ENCODE assay signal across 8 cellular contexts in genomic region chr6:43172127-43173007, GRCh38.
DNase-seq lines count a peak whose midpoint lies in the region; ATAC-seq lines count a peak whose summit lies in the region.

No MANE protein-coding gene starts in this region.

- peak overlapping the region; percentile 83 for H3K4me3 Mint-ChIP-seq in memory B cell

- H3K4me3 ChIP-seq in duodenal mucosa (ENCODE audit: low read depth in 1 of 2, low read length in 2 of 2): peak overlapping the region; percentile 85 to 87

- DNase-seq in ELF-1 (ENCODE audit: low read depth, low spot score) (peak; percentile 42), NAMALWA (ENCODE audit: low spot score) (peak; percentile 53), memory B cell (ENCODE audit: low spot score in 2 of 2) (peak in 1 of 2 donors; percentile 25)
- DNase-seq in activated CD4-positive, alpha-beta T cell treated with anti-CD3 and anti-CD28 coated beads, Interleukin-2, amount 50 U/mL, for 1 hour: peak; percentile 35
- peak; percentile 29 for DNase-seq in stimulated activated CD8-positive, alpha-beta memory T cell treated with anti-CD3 and anti-CD28 coated beads, Interleukin-12 subunit alpha, Interleukin-12 subunit beta, amount 100 ng/mL, for 4 hours (ENCODE audit: low read depth)

- peaks cover 3% of the 10 kb centered on the region for H3K36me3 Mint-ChIP-seq in memory B cell

- no peaks in the 10 kb centered on the region for H3K27me3 ChIP-seq in duodenal mucosa (ENCODE audit: control insufficient read depth in 1 of 2, insufficient read depth in 2 of 2, low read length in 2 of 2)

- ATAC-seq in memory B cell (ENCODE audit: low read depth): no peak
- no peak for ATAC-seq in HG02798 (IDR thresholded peaks at IDR 0.05; ENCODE audit: poor library complexity, unreplicated experiment)
- no peak for ATAC-seq in GM21390 (IDR thresholded peaks at IDR 0.05; ENCODE audit: unreplicated experiment)

- no peaks in the 10 kb centered on the region for H3K9me3 Mint-ChIP-seq in memory B cell

- H3K27me3 Mint-ChIP-seq in memory B cell: no peaks in the 10 kb centered on the region

- H3K27ac Mint-ChIP-seq in memory B cell: peak overlapping the region; percentile 91

- peaks cover 31 to 38% of the 10 kb centered on the region in 2 donors for H3K4me1 ChIP-seq in duodenal mucosa (ENCODE audit: control insufficient read depth in 1 of 2, insufficient read depth in 2 of 2, low read length in 2 of 2)

- H3K4me1 Mint-ChIP-seq in memory B cell: peaks cover 29% of the 10 kb centered on the region

- no peaks in the 10 kb centered on the region for H3K9me3 ChIP-seq in duodenal mucosa (ENCODE audit: control insufficient read depth in 1 of 2, low read length in 2 of 2)

- H3K9ac ChIP-seq in duodenal mucosa (ENCODE audit: low read depth in 1 of 2, low read length in 2 of 2): peak overlapping the region; percentile 65 to 87

- peak overlapping the region; percentile 94 for H3K27ac ChIP-seq in duodenal mucosa (ENCODE audit: low read depth, low read length)

- H3K36me3 ChIP-seq in duodenal mucosa (ENCODE audit: control insufficient read depth in 1 of 2, insufficient read depth in 2 of 2, low read length in 2 of 2): peaks cover 18 to 21% of the 10 kb centered on the region in 2 donors
